ENCODE assay signal across 30 cellular contexts in genomic region chr11:12031856-12032526, GRCh38. TPM values are rescaled to one million over a fixed set of nuclear protein-coding genes. Genes with fewer than 3 reads are reported as not detected.
"Had no signal": no experiment of that assay in that cellular context is flagged by ENCODE, and none has a peak within 500 bp of the region (broad histone marks: within the 10 kb centered on the region; RNA-seq: fewer than 3 reads in every experiment).

No MANE protein-coding gene starts in this region.

- FAIRE-seq: keratinocyte had no signal

- H3K4me2 ChIP-seq: smooth muscle cell had no signal

- H3K9me3 ChIP-seq: breast epithelium, mucosa of descending colon, neutrophil, ovary, stomach, thyroid gland, upper lobe of left lung had no signal

- H3K4me3 Mint-ChIP-seq: activated CD4-positive, alpha-beta memory T cell treated with anti-CD3 and anti-CD28 coated beads for 36 hours; activated CD4-positive, alpha-beta T cell treated with anti-CD3 and anti-CD28 coated beads, Interleukin-2, amount 10 ng/mL, durations not matched to agents 24 days and 14 days; effector memory CD8-positive, alpha-beta T cell; natural killer cell treated with Interleukin-12 subunit alpha and Interleukin-12 subunit beta and Interleukin-15 and Interleukin-18, amount 100 ng/mL, for 72 hours; stimulated activated naive B cell treated with anti-CD40 and anti-IgM and Interleukin-4, amounts not matched to agents 10 μg/mL and 1 μg/mL and 100 μg/mL, for 72 hours; T-helper 17 cell had no signal

- H3K4me3 ChIP-seq: breast epithelium, coronary artery, dorsolateral prefrontal cortex, lung, mucosa of descending colon, ovary, smooth muscle cell, stomach, thyroid gland, upper lobe of left lung had no signal

- H3K4me1 Mint-ChIP-seq: activated CD4-positive, alpha-beta T cell treated with anti-CD3 and anti-CD28 coated beads, Interleukin-2, amount 10 ng/mL, durations not matched to agents 24 days and 14 days; stimulated activated naive B cell treated with anti-CD40 and anti-IgM and Interleukin-4, amounts not matched to agents 10 μg/mL and 1 μg/mL and 100 μg/mL, for 72 hours had no signal

- H3K27ac ChIP-seq: breast epithelium, coronary artery, neutrophil, ovary, stomach, thyroid gland, upper lobe of left lung had no signal

- H3K27me3 ChIP-seq: breast epithelium, dorsolateral prefrontal cortex, neutrophil, ovary, stomach, thyroid gland, upper lobe of left lung had no signal

- H3K36me3 ChIP-seq: breast epithelium, neutrophil, ovary, stomach, thyroid gland, upper lobe of left lung had no signal

- H3K9me3 Mint-ChIP-seq: activated CD4-positive, alpha-beta memory T cell treated with anti-CD3 and anti-CD28 coated beads for 36 hours; effector memory CD8-positive, alpha-beta T cell; natural killer cell treated with Interleukin-12 subunit alpha and Interleukin-12 subunit beta and Interleukin-15 and Interleukin-18, amount 100 ng/mL, for 72 hours; stimulated activated naive B cell treated with anti-CD40 and anti-IgM and Interleukin-4, amounts not matched to agents 10 μg/mL and 1 μg/mL and 100 μg/mL, for 72 hours had no signal

- H3K27ac Mint-ChIP-seq: activated CD4-positive, alpha-beta memory T cell treated with anti-CD3 and anti-CD28 coated beads for 36 hours; activated CD4-positive, alpha-beta T cell treated with anti-CD3 and anti-CD28 coated beads, Interleukin-2, amount 10 ng/mL, durations not matched to agents 24 days and 14 days; effector memory CD8-positive, alpha-beta T cell; natural killer cell treated with Interleukin-12 subunit alpha and Interleukin-12 subunit beta and Interleukin-15 and Interleukin-18, amount 100 ng/mL, for 72 hours; progenitor cell of endocrine pancreas; stimulated activated naive B cell treated with anti-CD40 and anti-IgM and Interleukin-4, amounts not matched to agents 10 μg/mL and 1 μg/mL and 100 μg/mL, for 72 hours; T-helper 17 cell had no signal

- H3K36me3 Mint-ChIP-seq: activated CD4-positive, alpha-beta memory T cell treated with anti-CD3 and anti-CD28 coated beads for 36 hours; natural killer cell treated with Interleukin-12 subunit alpha and Interleukin-12 subunit beta and Interleukin-15 and Interleukin-18, amount 100 ng/mL, for 72 hours; stimulated activated naive B cell treated with anti-CD40 and anti-IgM and Interleukin-4, amounts not matched to agents 10 μg/mL and 1 μg/mL and 100 μg/mL, for 72 hours had no signal

- DNase-seq: activated CD4-positive, alpha-beta memory T cell treated with anti-CD3 and anti-CD28 coated beads for 36 hours; activated CD4-positive, alpha-beta T cell treated with anti-CD3 and anti-CD28 coated beads, Interleukin-2, amount 10 ng/mL, durations not matched to agents 24 days and 14 days; activated CD4-positive, CD25-positive, alpha-beta regulatory T cell treated with anti-CD3 and anti-CD28 coated beads, Interleukin-2, amount 50 U/mL, for 72 hours; activated CD8-positive, alpha-beta memory T cell treated with anti-CD3 and anti-CD28 coated beads, Interleukin-2, amount 50 U/mL, for 4 hours; activated gamma-delta T cell treated with Interleukin-2 at 50 U/mL for 16 hours; activated naive CD4-positive, alpha-beta T cell treated with anti-CD3 and anti-CD28 coated beads, Interleukin-2, amount 50 U/mL, for 16 hours; activated T-cell treated with anti-CD3 and anti-CD28 coated beads, Interleukin-2, amount 50 U/mL, for 1 hour; amniotic stem cell; cerebellar nuclear complex; effector memory CD8-positive, alpha-beta T cell; erythroblast; head of caudate nucleus; hippocampal formation; mucosa of descending colon; ovary; stimulated activated CD4-positive, alpha-beta T cell treated with anti-CD3 and anti-CD28 coated beads, Interleukin-2, amount 100 ng/mL, for 24 hours; stimulated activated naive B cell treated with anti-CD40 and anti-IgM and Interleukin-4, amounts not matched to agents 10 μg/mL and 1 μg/mL and 100 μg/mL, for 72 hours; stomach; T-helper 17 cell; thyroid gland; upper lobe of left lung had no signal

- ATAC-seq: effector memory CD8-positive, alpha-beta T cell; mucosa of descending colon; natural killer cell treated with Interleukin-12 subunit alpha and Interleukin-12 subunit beta and Interleukin-15 and Interleukin-18, amount 100 ng/mL, for 72 hours; stimulated activated naive B cell treated with anti-CD40 and anti-IgM and Interleukin-4, amounts not matched to agents 10 μg/mL and 1 μg/mL and 100 μg/mL, for 72 hours; T-helper 17 cell had no signal

- H3K27me3 Mint-ChIP-seq: progenitor cell of endocrine pancreas had no signal

- H3K4me1 ChIP-seq: breast epithelium, upper lobe of left lung had no signal

RNA-seq across cellular contexts. Expression of gene DKK3, which starts 23.6 kb away (rescaled TPM):
- total RNA-seq: activated CD4-positive, alpha-beta memory T cell treated with anti-CD3 and anti-CD28 coated beads for 36 hours; activated CD4-positive, alpha-beta T cell treated with anti-CD3 and anti-CD28 coated beads, Interleukin-2, amount 10 ng/mL, durations not matched to agents 24 days and 14 days; natural killer cell treated with Interleukin-12 subunit alpha and Interleukin-12 subunit beta and Interleukin-15 and Interleukin-18, amount 100 ng/mL, for 72 hours had no signal
